Comparison of ENCODE assay signal across 8 cellular contexts in genomic region chr19:9936151-9937000, GRCh38. TPM values are rescaled to one million over a fixed set of nuclear protein-coding genes. Genes with fewer than 3 reads are reported as not detected.
A peak's percentile ranks its signal among the peaks of the same experiment; 100 is the strongest.
DNase-seq lines count a peak whose midpoint lies in the region; ATAC-seq and TF ChIP-seq lines count a peak whose summit lies in the region.

TSS of gene OLFM2 (minus strand) at chr19:9936515. CDS start at chr19:9936366, 149 bp downstream.

- no peak for TF ChIP-seq EP300 in esophagus muscularis mucosa (IDR thresholded peaks at IDR 0.05)

- CTCF ChIA-PET in PC-3 (lab: Charles Lee), result no interaction called here

- POLR2A ChIA-PET in PC-3 (lab: Charles Lee; ENCODE audit: unreplicated experiment), result no interaction called here

- H3K9me2 ChIP-seq in PC-3 (replicated peaks; ENCODE audit: low read length), result no peaks in the 10 kb centered on the region

- no peaks in the 10 kb centered on the region for H4K20me1 ChIP-seq in PC-3 (ENCODE audit: low read length)

- peak within 1 kb of the TSS; percentile 42; the same call in 1 of the 2 replicates for H3K4me3 ChIP-seq in PC-3 (ENCODE audit: low read length)
- peak within 1 kb of the TSS; percentile 45 to 56 (median 48) for H3K4me3 ChIP-seq in esophagus muscularis mucosa

- H3K36me3 ChIP-seq in PC-3 (ENCODE audit: low read depth, low read length), result no peaks in the 10 kb centered on the region
- H3K36me3 ChIP-seq in esophagus muscularis mucosa, result no peaks in the 10 kb centered on the region

- TF ChIP-seq CTCF in GM10266 (IDR thresholded peaks at IDR 0.05; ENCODE audit: control insufficient read depth, insufficient read depth, low read depth, missing control alignments), result no peak
- TF ChIP-seq CTCF in PC-3 (conservative IDR thresholded peaks at IDR 0.05; ENCODE audit: low read depth, low read length), result no peak
- TF ChIP-seq CTCF in esophagus muscularis mucosa (IDR thresholded peaks at IDR 0.05), result no peak
- TF ChIP-seq CTCF in omental fat pad (IDR thresholded peaks at IDR 0.05), result no peak

- DNase-seq in GM10266 (ENCODE audit: extremely low spot score) (peak; percentile 62), PC-3 (no peak), esophagus muscularis mucosa (ENCODE audit: extremely low spot score) (no peak), omental fat pad (ENCODE audit: low spot score) (no peak), NCI-H1694 treated with DMSO at 0.1 percent for 48 hours (lab: John Stamatoyannopoulos, UW) (no peak), NCI-H2029 treated with DMSO at 0.1 percent for 48 hours (lab: John Stamatoyannopoulos, UW) (no peak)

- H3K9me3 ChIP-seq in PC-3 (ENCODE audit: low read length) (no peaks in the 10 kb centered on the region), esophagus muscularis mucosa (no peaks in the 10 kb centered on the region)

- intact Hi-C loops in PC-3 (cut with micrococcal nuclease), result no loop called here
- intact Hi-C loops in esophagus muscularis mucosa (cut with DNase I), result no loop called here

- BruUV-seq in PC-3 (replicated peaks; lab: Mats Ljungman, UMichigan), result no TSS peak

- no peak for ATAC-seq in PC-3
- no peak for ATAC-seq in omental fat pad (ENCODE audit: low FRiP score)
- no peak for ATAC-seq in HG03469 (IDR thresholded peaks at IDR 0.05; ENCODE audit: unreplicated experiment)
- no peak for ATAC-seq in GM21723 (IDR thresholded peaks at IDR 0.05; ENCODE audit: unreplicated experiment)

- no peak within 1 kb of the TSS for H2AFZ ChIP-seq in PC-3 (ENCODE audit: low read length)

- no peaks in the 10 kb centered on the region for H3K79me2 ChIP-seq in PC-3 (ENCODE audit: low read length)

- H3K4me2 ChIP-seq in PC-3 (ENCODE audit: low read length), result peak within 1 kb of the TSS; percentile 64

- H3F3A ChIP-seq in PC-3 (ENCODE audit: low read length, unreplicated experiment), result no peaks in the 10 kb centered on the region

- H3K4me1 ChIP-seq in PC-3 (ENCODE audit: insufficient read depth, low read length), result peaks cover 5% of the 10 kb centered on the region
- peaks cover 14 to 36% (median 34%) of the 10 kb centered on the region in 4 donors for H3K4me1 ChIP-seq in esophagus muscularis mucosa

- H3K27ac ChIP-seq in PC-3 (ENCODE audit: low read length) (no peak within 1 kb of the TSS), esophagus muscularis mucosa (replicated peaks in 1 of 4) (no peak within 1 kb of the TSS)

- no peak for TF ChIP-seq POLR2A in esophagus muscularis mucosa (IDR thresholded peaks at IDR 0.05; ENCODE audit: low read depth)

- peak within 1 kb of the TSS; percentile 11; the same call in 1 of the 2 replicates for H3K9ac ChIP-seq in PC-3 (ENCODE audit: low read length)

- H3K27me3 ChIP-seq in PC-3 (ENCODE audit: low read length) (peaks cover 14% of the 10 kb centered on the region), esophagus muscularis mucosa (peaks cover 0 to 79% (median 22%) of the 10 kb centered on the region in 4 donors)

- 1% methylated on average over 10 of the region's 79 CpGs for whole genome bisulfite sequencing in esophagus muscularis mucosa

RNA-seq across cellular contexts. Expression of gene OLFM2, which starts in this region (rescaled TPM):
- 1.6 and 1.7 TPM in 2 replicates for total RNA-seq in PC-3 (2014; rRNA removed)
- total RNA-seq in esophagus muscularis mucosa, result 10 to 100 TPM in 3 of 4 donors, 1 to 10 TPM in 1; 3.6 to 17.1 (median 11.6) TPM
- total RNA-seq in omental fat pad, result 10 to 100 TPM; 12.9 to 41.3 (median 23.6) TPM
